19 cellular contexts compared by ENCODE assay signal in genomic region chr6:7269816-7270215, GRCh38. TPM values are rescaled to one million over a fixed set of nuclear protein-coding genes. Genes with fewer than 3 reads are reported as not detected.
DNase-seq lines count a peak whose midpoint lies in the region.
"Had no signal": no experiment of that assay in that cellular context is flagged by ENCODE, and none has a peak within 500 bp of the region (broad histone marks: within the 10 kb centered on the region; RNA-seq: fewer than 3 reads in every experiment).

No MANE protein-coding gene starts in this region.

- CTCF ChIA-PET in activated CD4-positive, alpha-beta memory T cell treated with anti-CD3 and anti-CD28 coated beads, Interleukin-2, amount 10 ng/mL, durations not matched to agents 7 days and 5 days (lab: Charles Lee), result no interaction called here
- CTCF ChIA-PET in activated CD4-positive, alpha-beta memory T cell treated with anti-CD3 and anti-CD28 coated beads for 36 hours (lab: Charles Lee), result no interaction called here

- H3K27ac ChIP-seq in mesenchymal stem cell (ENCODE audit: low read length, poor library complexity, severe bottlenecking) (no peak overlapping the region), subcutaneous abdominal adipose tissue (ENCODE audit: low read depth, low read length) (peak overlapping the region; percentile 37)
- H3K27ac ChIP-seq: 22Rv1, GM23248, SJSA1 had no signal

- H3K9ac ChIP-seq in mesenchymal stem cell (ENCODE audit: low read length) (peak overlapping the region; percentile 41), subcutaneous abdominal adipose tissue (ENCODE audit: low read length in 5 of 5) (no peak overlapping the region)
- H3K9ac ChIP-seq: GM23248 had no signal

- H3K23ac ChIP-seq in mesenchymal stem cell (ENCODE audit: low read length in 2 of 2), result no peak overlapping the region

- no peak overlapping the region for H2AK5ac ChIP-seq in mesenchymal stem cell (ENCODE audit: low read length, severe bottlenecking)

- H3K79me1 ChIP-seq in mesenchymal stem cell (replicated peaks; ENCODE audit: low read length, poor library complexity, severe bottlenecking), result no peaks in the 10 kb centered on the region

- H4K8ac ChIP-seq in mesenchymal stem cell (ENCODE audit: low read length), result no peak overlapping the region

- no peak overlapping the region for H3K4me3 Mint-ChIP-seq in activated CD4-positive, alpha-beta memory T cell treated with anti-CD3 and anti-CD28 coated beads, Interleukin-2, amount 10 ng/mL, durations not matched to agents 7 days and 5 days
- H3K4me3 Mint-ChIP-seq in activated CD4-positive, alpha-beta memory T cell treated with anti-CD3 and anti-CD28 coated beads for 36 hours, result no peak overlapping the region
- H3K4me3 Mint-ChIP-seq: CD4-positive, alpha-beta T cell had no signal

- no peak overlapping the region for H3K18ac ChIP-seq in mesenchymal stem cell (ENCODE audit: low read depth in 1 of 2, low read length in 2 of 2)

- no peak overlapping the region for H3K4me2 ChIP-seq in mesenchymal stem cell (ENCODE audit: low read length, poor library complexity, severe bottlenecking)

- H3K4me1 Mint-ChIP-seq in activated CD4-positive, alpha-beta memory T cell treated with anti-CD3 and anti-CD28 coated beads, Interleukin-2, amount 10 ng/mL, durations not matched to agents 7 days and 5 days, result no peaks in the 10 kb centered on the region
- H3K4me1 Mint-ChIP-seq in activated CD4-positive, alpha-beta memory T cell treated with anti-CD3 and anti-CD28 coated beads for 36 hours (ENCODE audit: low read depth), result no peaks in the 10 kb centered on the region

- H3K9me3 Mint-ChIP-seq in activated CD4-positive, alpha-beta memory T cell treated with anti-CD3 and anti-CD28 coated beads, Interleukin-2, amount 10 ng/mL, durations not matched to agents 7 days and 5 days, result peaks cover 2% of the 10 kb centered on the region
- peaks cover 6% of the 10 kb centered on the region for H3K9me3 Mint-ChIP-seq in activated CD4-positive, alpha-beta memory T cell treated with anti-CD3 and anti-CD28 coated beads for 36 hours
- H3K9me3 Mint-ChIP-seq: CD4-positive, alpha-beta T cell had no signal

- H3K4me1 ChIP-seq in mesenchymal stem cell (ENCODE audit: control insufficient read depth, insufficient read depth, low read depth, low read length) (peaks cover 21% of the 10 kb centered on the region), subcutaneous abdominal adipose tissue (ENCODE audit: control insufficient read depth in 5 of 5, insufficient read depth in 5 of 5, low read length in 5 of 5) (peaks cover 0 to 23% (median 15%) of the 10 kb centered on the region in 5 donors)
- H3K4me1 ChIP-seq: BE2C had no signal

- intact Hi-C loops in activated CD4-positive, alpha-beta memory T cell treated with anti-CD3 and anti-CD28 coated beads for 36 hours (cut with micrococcal nuclease), result no loop called here

- no peak overlapping the region for H3K27ac Mint-ChIP-seq in activated CD4-positive, alpha-beta memory T cell treated with anti-CD3 and anti-CD28 coated beads, Interleukin-2, amount 10 ng/mL, durations not matched to agents 7 days and 5 days
- no peak overlapping the region for H3K27ac Mint-ChIP-seq in activated CD4-positive, alpha-beta memory T cell treated with anti-CD3 and anti-CD28 coated beads for 36 hours
- H3K27ac Mint-ChIP-seq: CD4-positive, alpha-beta T cell had no signal

- no peak overlapping the region for H2BK12ac ChIP-seq in mesenchymal stem cell (ENCODE audit: low read length in 2 of 2)

- DNase-seq in activated CD4-positive, alpha-beta memory T cell treated with anti-CD3 and anti-CD28 coated beads, Interleukin-2, amount 10 ng/mL, durations not matched to agents 7 days and 5 days, result peak; percentile 9
- no peak for DNase-seq in activated CD4-positive, alpha-beta memory T cell treated with anti-CD3 and anti-CD28 coated beads for 36 hours
- DNase-seq in fibroblast of gingiva (ENCODE audit: low read depth) (peak; percentile 28), mesenchymal stem cell (no peak), NCI-H526 (lab: John Stamatoyannopoulos, UW) (no peak), mesenteric fat pad (ENCODE audit: low spot score) (no peak)
- DNase-seq in activated T-cell treated with anti-CD3 and anti-CD28 coated beads, Interleukin-2, amount 50 U/mL, for 48 hours, result no peak
- DNase-seq: BE2C; CD4-positive, alpha-beta T cell; DMS53; GM23248; NCI-H1417 treated with DMSO at 0.1 percent for 48 hours; NCI-H2081; NCI-H774; RPMI8226 had no signal

- WGBS in mesenchymal stem cell, result 95% methylated on average over 5 of the region's 5 CpGs

- H3K27me3 ChIP-seq in mesenchymal stem cell (ENCODE audit: control insufficient read depth in 1 of 2, insufficient read depth in 1 of 2, low read length in 2 of 2) (no peaks in the 10 kb centered on the region), subcutaneous abdominal adipose tissue (ENCODE audit: control insufficient read depth in 5 of 5, insufficient read depth in 4 of 5, low read length in 5 of 5) (no peaks in the 10 kb centered on the region)
- H3K27me3 ChIP-seq: BE2C, SJSA1 had no signal

- H3K27me3 Mint-ChIP-seq in activated CD4-positive, alpha-beta memory T cell treated with anti-CD3 and anti-CD28 coated beads, Interleukin-2, amount 10 ng/mL, durations not matched to agents 7 days and 5 days, result no peaks in the 10 kb centered on the region
- H3K27me3 Mint-ChIP-seq in activated CD4-positive, alpha-beta memory T cell treated with anti-CD3 and anti-CD28 coated beads for 36 hours, result no peaks in the 10 kb centered on the region
- H3K27me3 Mint-ChIP-seq: CD4-positive, alpha-beta T cell had no signal

- POLR2A ChIA-PET in activated CD4-positive, alpha-beta memory T cell treated with anti-CD3 and anti-CD28 coated beads, Interleukin-2, amount 10 ng/mL, durations not matched to agents 7 days and 5 days (lab: Charles Lee), result no interaction called here
- POLR2A ChIA-PET in activated CD4-positive, alpha-beta memory T cell treated with anti-CD3 and anti-CD28 coated beads for 36 hours (lab: Charles Lee), result no interaction called here

- no peak overlapping the region for H2AFZ ChIP-seq in mesenchymal stem cell (ENCODE audit: low read depth, low read length)
- H2AFZ ChIP-seq: GM23248 had no signal

- H2BK15ac ChIP-seq in mesenchymal stem cell (ENCODE audit: low read depth, poor library complexity, severe bottlenecking), result no peak overlapping the region

- H3K36me3 Mint-ChIP-seq in activated CD4-positive, alpha-beta memory T cell treated with anti-CD3 and anti-CD28 coated beads, Interleukin-2, amount 10 ng/mL, durations not matched to agents 7 days and 5 days (ENCODE audit: low read depth), result no peaks in the 10 kb centered on the region
- H3K36me3 Mint-ChIP-seq in activated CD4-positive, alpha-beta memory T cell treated with anti-CD3 and anti-CD28 coated beads for 36 hours, result no peaks in the 10 kb centered on the region

- no peaks in the 10 kb centered on the region for H3K9me3 ChIP-seq in mesenchymal stem cell (ENCODE audit: control insufficient read depth, low read length)
- peaks cover 0 to 6% (median 5%) of the 10 kb centered on the region in 5 donors for H3K9me3 ChIP-seq in subcutaneous abdominal adipose tissue (ENCODE audit: control insufficient read depth in 5 of 5, low read length in 5 of 5)
- H3K9me3 ChIP-seq: BE2C, SJSA1 had no signal

- no peak overlapping the region for H2BK120ac ChIP-seq in mesenchymal stem cell (ENCODE audit: low read depth, low read length)

- H3K14ac ChIP-seq in mesenchymal stem cell (ENCODE audit: low read length in 2 of 2), result no peak overlapping the region

- H3K4me3 ChIP-seq in mesenchymal stem cell (ENCODE audit: insufficient read depth in 1 of 2, low read depth in 1 of 2, low read length in 2 of 2) (no peak overlapping the region), subcutaneous abdominal adipose tissue (ENCODE audit: low read depth in 1 of 5, low read length in 5 of 5) (no peak overlapping the region)
- H3K4me3 ChIP-seq: GM23248, K562, SJSA1 had no signal

- no peak overlapping the region for H2BK5ac ChIP-seq in mesenchymal stem cell (ENCODE audit: low read depth, low read length, poor library complexity, severe bottlenecking)

- H4K91ac ChIP-seq in mesenchymal stem cell (ENCODE audit: low read length), result no peak overlapping the region

- H3K36me3 ChIP-seq in mesenchymal stem cell (ENCODE audit: control insufficient read depth in 1 of 2, insufficient read depth in 2 of 2, low read depth in 1 of 2, low read length in 2 of 2), result no peaks in the 10 kb centered on the region
- H3K36me3 ChIP-seq in subcutaneous abdominal adipose tissue (ENCODE audit: control insufficient read depth in 5 of 5, insufficient read depth in 5 of 5, low read length in 5 of 5), result no peaks in the 10 kb centered on the region
- H3K36me3 ChIP-seq: BE2C, SJSA1 had no signal

- no peak overlapping the region for H3K4ac ChIP-seq in mesenchymal stem cell (ENCODE audit: low read depth in 1 of 2, low read length in 2 of 2)

RNA-seq across cellular contexts. Expression of gene SSR1, which starts 43.2 kb away (rescaled TPM):
- 100 to 1,000 TPM; 182 to 188 TPM for total RNA-seq in activated CD4-positive, alpha-beta memory T cell treated with anti-CD3 and anti-CD28 coated beads, Interleukin-2, amount 10 ng/mL, durations not matched to agents 7 days and 5 days
- total RNA-seq in activated CD4-positive, alpha-beta memory T cell treated with anti-CD3 and anti-CD28 coated beads for 36 hours, result 100 to 1,000 TPM; 156 to 164 TPM
- polyA plus RNA-seq in mesenchymal stem cell (2013, experiment 1 of 2), result 178 TPM
- polyA plus RNA-seq in mesenchymal stem cell (2013, experiment 2 of 2), result 181 TPM
- total RNA-seq in mesenteric fat pad, result 150 TPM

Comparison
In these comparisons a context has a peak if more than half of its experiments do, and no peak if none do; other contexts are left out.
1. DNase-seq: peak in activated CD4-positive, alpha-beta memory T cell treated with anti-CD3 and anti-CD28 coated beads, Interleukin-2, amount 10 ng/mL, durations not matched to agents 7 days and 5 days (single experiment) and fibroblast of gingiva (single experiment); none in activated CD4-positive, alpha-beta memory T cell treated with anti-CD3 and anti-CD28 coated beads for 36 hours (single experiment), mesenchymal stem cell (single experiment), NCI-H526 (0 of 2), activated T-cell treated with anti-CD3 and anti-CD28 coated beads, Interleukin-2, amount 50 U/mL, for 48 hours (0 of 2) and mesenteric fat pad (single experiment).